In genomic region chr3:48560648-48561018, GRCh38 we compare ENCODE assay signal across 1 cellular context.
TF ChIP-seq lines count a peak whose summit lies in the region.

No MANE protein-coding gene starts in this region.

TF ChIP-seq in HepG2, 621 proteins besides CTCF, POLR2A, EP300 and RAD21:
- 0 out of 2 replicates have a peak, but pooled peaks have one; percentile 38 for TF ChIP-seq NPAS2 (CRISPR knock-in tag; IDR thresholded peaks at IDR 0.05; ENCODE audit: borderline replicate concordance)
- TF ChIP-seq ZNF546 (CRISPR knock-in tag; conservative IDR thresholded peaks at IDR 0.05) = 0 out of 2 replicates have a peak, but pooled peaks have one; percentile 6
- TF ChIP-seq FLYWCH1 (CRISPR knock-in tag; IDR thresholded peaks at IDR 0.05) = no peak
- 0 out of 2 replicates have a peak, but pooled peaks have one; percentile 11 for TF ChIP-seq ZNF609 (CRISPR knock-in tag; IDR thresholded peaks at IDR 0.05; ENCODE audit: borderline replicate concordance)
- peak; percentile 65; the same call in 1 of the 2 replicates for TF ChIP-seq TFAP4 (IDR thresholded peaks at IDR 0.05; ENCODE audit: borderline replicate concordance, low read depth)
- TF ChIP-seq ZNF768 (CRISPR knock-in tag; IDR thresholded peaks at IDR 0.05) = peak; percentile 52; the same call in 1 of the 2 replicates
- 0 out of 2 replicates have a peak, but pooled peaks have one; percentile 3 for TF ChIP-seq MAX (IDR thresholded peaks at IDR 0.05)
- TF ChIP-seq PPARG (CRISPR knock-in tag; conservative IDR thresholded peaks at IDR 0.05) = no peak
- TF ChIP-seq TRIM22 (IDR thresholded peaks at IDR 0.05) = no peak
- TF ChIP-seq SMAD3 (CRISPR knock-in tag; IDR thresholded peaks at IDR 0.05) = no peak
- TF ChIP-seq PRDM10 (CRISPR knock-in tag; IDR thresholded peaks at IDR 0.05; ENCODE audit: low read depth) = 0 out of 2 replicates have a peak, but pooled peaks have one; percentile 3
- 0 out of 2 replicates have a peak, but pooled peaks have one; percentile 40 for TF ChIP-seq ZNF747 (CRISPR knock-in tag; IDR thresholded peaks at IDR 0.05; ENCODE audit: borderline replicate concordance)
